In genomic region chr19:7923295-7924191, GRCh38 we compare ENCODE assay signal across 1 cellular context.
TF ChIP-seq lines count a peak whose summit lies in the region.

No MANE protein-coding gene starts in this region.

TF ChIP-seq in HCT116, 20 proteins besides CTCF, POLR2A, EP300 and RAD21 (continued from another document):
- no peak for TF ChIP-seq ELF1 (IDR thresholded peaks at IDR 0.05; ENCODE audit: borderline replicate concordance, low read depth)
- no peak for TF ChIP-seq CBX3 (IDR thresholded peaks at IDR 0.05; ENCODE audit: low read depth)
- no peak for TF ChIP-seq EZH2phosphoT487 (IDR thresholded peaks at IDR 0.05; ENCODE audit: borderline replicate concordance)
- TF ChIP-seq ATF3 (IDR thresholded peaks at IDR 0.05) = no peak
